Comparison of ENCODE assay signal across 9 cellular contexts in the genomic region with DNA sequence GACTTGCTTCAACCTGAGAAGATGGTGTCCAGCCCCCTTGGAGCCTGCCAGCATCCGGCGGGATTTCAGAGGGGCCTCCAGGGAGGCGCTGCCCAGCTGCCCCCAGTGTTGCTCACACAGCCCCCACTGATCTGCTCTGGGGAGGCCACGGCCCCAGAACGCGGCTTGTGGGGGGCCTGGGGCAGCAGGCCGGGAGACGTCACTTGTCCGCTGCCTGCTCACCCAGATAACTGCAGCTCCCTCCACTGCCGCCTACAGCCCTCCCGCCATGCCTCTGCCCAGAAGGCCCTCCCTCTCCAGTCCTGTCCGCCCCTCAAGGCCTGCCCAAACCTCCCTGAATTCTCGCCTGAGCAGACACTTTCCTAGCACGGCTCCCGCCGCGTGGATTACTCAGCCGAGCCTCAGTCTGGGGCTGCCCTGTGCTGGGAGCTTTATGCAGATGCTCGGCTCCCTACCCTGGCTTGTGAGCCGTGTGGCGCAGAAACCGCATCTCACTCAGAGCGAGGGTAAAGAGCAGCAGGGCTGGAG. TPM values are rescaled to one million over a fixed set of nuclear protein-coding genes. Genes with fewer than 3 reads are reported as not detected.
A peak's percentile ranks its signal among the peaks of the same experiment; 100 is the strongest.
DNase-seq lines count a peak whose midpoint lies in the region; ATAC-seq and TF ChIP-seq lines count a peak whose summit lies in the region.
"Had no signal": no experiment of that assay in that cellular context is flagged by ENCODE, and none has a peak within 500 bp of the region (broad histone marks: within the 10 kb centered on the region; RNA-seq: fewer than 3 reads in every experiment).

No MANE protein-coding gene starts in this region.

- no peak overlapping the region for H3K27ac ChIP-seq in Panc1 (ENCODE audit: low read length)
- H3K27ac ChIP-seq in aorta (ENCODE audit: low read depth in 1 of 2, low read length in 2 of 2), result no peak overlapping the region
- H3K27ac ChIP-seq: heart left ventricle had no signal

- 0 out of 2 replicates have a peak, but pooled peaks have one; percentile 1 for ATAC-seq in Panc1
- peak in 1 of 2 donors; percentile 31 for ATAC-seq in naive B cell (ENCODE audit: low read depth in 2 of 2)
- no peak for ATAC-seq in aorta (ENCODE audit: low FRiP score)
- ATAC-seq in HG03432 (IDR thresholded peaks at IDR 0.05; ENCODE audit: unreplicated experiment), result no peak
- ATAC-seq in HG03039 (IDR thresholded peaks at IDR 0.05; ENCODE audit: unreplicated experiment), result no peak
- no peak for ATAC-seq in HG02623 (IDR thresholded peaks at IDR 0.05; ENCODE audit: unreplicated experiment)

- no peaks in the 10 kb centered on the region for H3K36me3 Mint-ChIP-seq in chondrocyte (ENCODE audit: low read depth)
- H3K36me3 Mint-ChIP-seq in naive B cell, result no peaks in the 10 kb centered on the region

- H3K9me3 ChIP-seq in Panc1 (ENCODE audit: control insufficient read depth, insufficient read depth, low read depth, low read length) (no peaks in the 10 kb centered on the region), aorta (ENCODE audit: control insufficient read depth, low read length) (no peaks in the 10 kb centered on the region)
- H3K9me3 ChIP-seq: heart left ventricle had no signal

- no TSS peak for BruUV-seq in Panc1 (replicated peaks; lab: Mats Ljungman, UMichigan)

- WGBS in aorta, 2 donors, result 41 to 45% methylated on average over 23 of the region's 23 CpGs

- peaks cover 27% of the 10 kb centered on the region for H3K27me3 ChIP-seq in Panc1 (ENCODE audit: control insufficient read depth, insufficient read depth, low read length)
- no peaks in the 10 kb centered on the region for H3K27me3 ChIP-seq in aorta (ENCODE audit: control insufficient read depth in 1 of 2, insufficient read depth in 2 of 2, low read length in 1 of 2)

- TF ChIP-seq CTCF in Panc1 (IDR thresholded peaks at IDR 0.05) (no peak), chondrocyte (IDR thresholded peaks at IDR 0.05) (no peak)

- H3K4me1 ChIP-seq in Panc1 (ENCODE audit: control insufficient read depth, insufficient read depth, low read length) (0 out of 2 replicates have a peak, but pooled peaks cover 3% of the 10 kb centered on the region), aorta (ENCODE audit: control insufficient read depth in 1 of 2, insufficient read depth in 2 of 2, low read length in 2 of 2) (no peaks in the 10 kb centered on the region)

- POLR2A ChIA-PET in Panc1 (lab: Charles Lee), result no interaction called here

- peaks cover 20% of the 10 kb centered on the region for H3K27me3 Mint-ChIP-seq in chondrocyte (ENCODE audit: low read depth)
- peaks cover 33 to 53% (median 51%) of the 10 kb centered on the region in 3 donors for H3K27me3 Mint-ChIP-seq in naive B cell

- H3K4me3 ChIP-seq in Panc1 (ENCODE audit: low read depth in 2 of 2, low read length in 2 of 2) (no peak overlapping the region), aorta (ENCODE audit: low read length in 2 of 2) (no peak overlapping the region)

- peak overlapping the region; percentile 16 for H3K4me3 Mint-ChIP-seq in chondrocyte (ENCODE audit: unreplicated experiment)
- peak overlapping the region; percentile 54 to 88 (median 75) for H3K4me3 Mint-ChIP-seq in naive B cell

- peak overlapping the region; percentile 49 for H3K27ac Mint-ChIP-seq in chondrocyte (ENCODE audit: unreplicated experiment)
- peak overlapping the region in 2 of 6 donors; percentile 8 to 37 for H3K27ac Mint-ChIP-seq in naive B cell

- H3K9me3 Mint-ChIP-seq in chondrocyte (ENCODE audit: low read depth) (no peaks in the 10 kb centered on the region), naive B cell (no peaks in the 10 kb centered on the region)

- intact Hi-C loops in Panc1 (cut with micrococcal nuclease; ENCODE audit: unreplicated experiment) (no loop called here), aorta (cut with DNase I) (no loop called here)

- CTCF ChIA-PET in Panc1 (lab: Charles Lee), result interaction anchor here (1.2 kb wide), 1 partner anchor 208 kb away, joined by 5 read pairs; no protein-coding TSS in a partner anchor

- DNase-seq in Daoy (ENCODE audit: low read depth), result peak; percentile 30
- DNase-seq in Panc1 (ENCODE audit: low read depth, low spot score), result no peak
- peak; percentile 86 for DNase-seq in chondrocyte (ENCODE audit: low spot score)
- DNase-seq in naive B cell, result peak; percentile 18
- peak; percentile 61 to 74 for DNase-seq in aorta

- in situ Hi-C loops in Panc1 (cut with HindIII; ENCODE audit: low pct_unique_long_range_greater_than_20kb, low sequenced_read_pairs), result no loop called here

- H3K4me1 Mint-ChIP-seq in chondrocyte (ENCODE audit: low read depth), result peaks cover 49% of the 10 kb centered on the region
- peaks cover 20 to 23% (median 21%) of the 10 kb centered on the region in 3 donors for H3K4me1 Mint-ChIP-seq in naive B cell

- H3K36me3 ChIP-seq in Panc1 (ENCODE audit: control insufficient read depth, insufficient read depth, low read length) (no peaks in the 10 kb centered on the region; the same call in 1 of the 2 replicates), aorta (ENCODE audit: control insufficient read depth in 1 of 2, insufficient read depth in 2 of 2, low read length in 1 of 2) (no peaks in the 10 kb centered on the region)
- H3K36me3 ChIP-seq: heart left ventricle had no signal

RNA-seq across cellular contexts. Expression of gene ADIPOQ, which starts 17.2 kb away (rescaled TPM):
- not detected in 2 replicates for total RNA-seq in Daoy (2014; rRNA removed; shearing (Covaris generic))
- total RNA-seq in Panc1 (2021; ENCODE audit: unreplicated experiment), result not detected
- polyA plus RNA-seq in Panc1 (2012; ENCODE audit: insufficient read length), result not detected
- total RNA-seq in chondrocyte, result 0.05 TPM in 1 of 3 replicates, not detected in the others
- not detected for polyA plus RNA-seq in naive B cell (ENCODE audit: low read depth in 6 of 6)
- total RNA-seq in aorta, result 1 to 10 TPM; 1.5 to 2.9 TPM
- under 1 TPM in 1 of 2 donors, not detected in 1; 0.36 TPM for polyA plus RNA-seq in aorta

RNA-seq across cellular contexts. Expression of gene RFC4, which starts 19.1 kb away (rescaled TPM):
- 167 and 198 TPM in 2 replicates for total RNA-seq in Daoy (2014; rRNA removed; shearing (Covaris generic))
- total RNA-seq in Panc1 (2021; ENCODE audit: unreplicated experiment), result 70.7 TPM
- 28.4 TPM for polyA plus RNA-seq in Panc1 (2012; ENCODE audit: insufficient read length)
- total RNA-seq in chondrocyte, result 12.4 to 24.2 TPM (median 15.8 TPM) in 3 replicates
- 10 to 100 TPM; 22.2 to 34.4 (median 25.0) TPM for polyA plus RNA-seq in naive B cell (ENCODE audit: low read depth in 6 of 6)
- 10 to 100 TPM in 1 of 2 donors, 1 to 10 TPM in 1; 9.0 to 10.4 TPM for total RNA-seq in aorta
- polyA plus RNA-seq in aorta, result 1 to 10 TPM; 6.9 to 8.2 TPM

RNA-seq across cellular contexts. Expression of gene EIF4A2, which starts 42.0 kb away (rescaled TPM):
- 697 and 819 TPM in 2 replicates for total RNA-seq in Daoy (2014; rRNA removed; shearing (Covaris generic))
- total RNA-seq in Panc1 (2021; ENCODE audit: unreplicated experiment), result 219 TPM
- 126 TPM for polyA plus RNA-seq in Panc1 (2012; ENCODE audit: insufficient read length)
- 311 to 422 TPM (median 322 TPM) in 3 replicates for total RNA-seq in chondrocyte
- polyA plus RNA-seq in naive B cell (ENCODE audit: low read depth in 6 of 6), result 100 to 1,000 TPM; 194 to 296 (median 243) TPM
- 100 to 1,000 TPM; 330 to 374 TPM for total RNA-seq in aorta
- 100 to 1,000 TPM; 593 to 598 TPM for polyA plus RNA-seq in aorta
